Comparison of ENCODE assay signal across 11 cellular contexts in genomic region chr22:44648085-44648820, GRCh38. TPM values are rescaled to one million over a fixed set of nuclear protein-coding genes. Genes with fewer than 3 reads are reported as not detected.
DNase-seq lines count a peak whose midpoint lies in the region; ATAC-seq and TF ChIP-seq lines count a peak whose summit lies in the region.
"Had no signal": no experiment of that assay in that cellular context is flagged by ENCODE, and none has a peak within 500 bp of the region (broad histone marks: within the 10 kb centered on the region; RNA-seq: fewer than 3 reads in every experiment).

No MANE protein-coding gene starts in this region.

- no peak overlapping the region for H3K27ac ChIP-seq in aorta (ENCODE audit: low read depth in 1 of 2, low read length in 2 of 2)

- TF ChIP-seq CTCF in fibroblast of villous mesenchyme (IDR thresholded peaks at IDR 0.05; ENCODE audit: insufficient read depth, low read depth, low read length), result no peak

- H3K9me3 ChIP-seq in mucosa of stomach (ENCODE audit: control insufficient read depth, low read length) (no peaks in the 10 kb centered on the region), aorta (ENCODE audit: control insufficient read depth, low read length) (no peaks in the 10 kb centered on the region)

- no peaks in the 10 kb centered on the region for H3K36me3 Mint-ChIP-seq in stimulated activated naive B cell treated with anti-CD40 and anti-IgM and Interleukin-4, amounts not matched to agents 10 μg/mL and 1 μg/mL and 100 μg/mL, for 72 hours

- H3K4me1 ChIP-seq in mucosa of stomach (ENCODE audit: control insufficient read depth, insufficient read depth, low read length) (peaks cover 5% of the 10 kb centered on the region), aorta (ENCODE audit: control insufficient read depth in 1 of 2, insufficient read depth in 2 of 2, low read length in 2 of 2) (no peaks in the 10 kb centered on the region)

- no peak overlapping the region for H3K4me3 Mint-ChIP-seq in stimulated activated naive B cell treated with anti-CD40 and anti-IgM and Interleukin-4, amounts not matched to agents 10 μg/mL and 1 μg/mL and 100 μg/mL, for 72 hours

- peak; percentile 8 for DNase-seq in activated CD8-positive, alpha-beta memory T cell treated with anti-CD3 and anti-CD28 coated beads, Interleukin-2, amount 50 U/mL, for 4 hours
- no peak for DNase-seq in activated CD8-positive, alpha-beta memory T cell treated with anti-CD3 and anti-CD28 coated beads for 24 hours
- DNase-seq in fibroblast of villous mesenchyme (ENCODE audit: low read depth) (peak; percentile 40), aorta (peak in 1 of 2 donors; percentile 74)
- DNase-seq in stimulated activated naive B cell treated with anti-CD40 and anti-IgM and Interleukin-4, amounts not matched to agents 10 μg/mL and 1 μg/mL and 100 μg/mL, for 72 hours, result no peak
- DNase-seq: kidney glomerular epithelial cell, NCI-H1417, retina had no signal

- H3K27ac Mint-ChIP-seq in stimulated activated naive B cell treated with anti-CD40 and anti-IgM and Interleukin-4, amounts not matched to agents 10 μg/mL and 1 μg/mL and 100 μg/mL, for 72 hours, result no peak overlapping the region

- no peaks in the 10 kb centered on the region for H3K4me1 Mint-ChIP-seq in stimulated activated naive B cell treated with anti-CD40 and anti-IgM and Interleukin-4, amounts not matched to agents 10 μg/mL and 1 μg/mL and 100 μg/mL, for 72 hours

- intact Hi-C loops in aorta (cut with DNase I), result no loop called here

- ATAC-seq in aorta (ENCODE audit: low FRiP score), result peak; percentile 33
- no peak for ATAC-seq in stimulated activated naive B cell treated with anti-CD40 and anti-IgM and Interleukin-4, amounts not matched to agents 10 μg/mL and 1 μg/mL and 100 μg/mL, for 72 hours (replicated peaks)
- ATAC-seq in GM18907 (IDR thresholded peaks at IDR 0.05; ENCODE audit: unreplicated experiment), result no peak
- ATAC-seq in GM21447 (IDR thresholded peaks at IDR 0.05; ENCODE audit: unreplicated experiment), result no peak

- peak overlapping the region; percentile 24 for H3K9ac ChIP-seq in mucosa of stomach (ENCODE audit: low read length)

- H3K4me3 ChIP-seq in fibroblast of villous mesenchyme (ENCODE audit: low read depth, low read length) (no peak overlapping the region), mucosa of stomach (ENCODE audit: low read length) (no peak overlapping the region), aorta (ENCODE audit: low read length in 2 of 2) (no peak overlapping the region)

- no peaks in the 10 kb centered on the region for H3K9me3 Mint-ChIP-seq in stimulated activated naive B cell treated with anti-CD40 and anti-IgM and Interleukin-4, amounts not matched to agents 10 μg/mL and 1 μg/mL and 100 μg/mL, for 72 hours

- 72 to 80% methylated on average over 11 to 12 of the region's 12 CpGs for WGBS in aorta, 2 donors

- H3K27me3 ChIP-seq in mucosa of stomach (ENCODE audit: control insufficient read depth, insufficient read depth, low read length) (no peaks in the 10 kb centered on the region), aorta (ENCODE audit: control insufficient read depth in 1 of 2, insufficient read depth in 2 of 2, low read length in 1 of 2) (no peaks in the 10 kb centered on the region)

- H3K27me3 Mint-ChIP-seq in stimulated activated naive B cell treated with anti-CD40 and anti-IgM and Interleukin-4, amounts not matched to agents 10 μg/mL and 1 μg/mL and 100 μg/mL, for 72 hours, result peaks cover 13 to 20% of the 10 kb centered on the region in 2 donors

- H3K36me3 ChIP-seq in mucosa of stomach (ENCODE audit: control insufficient read depth, insufficient read depth, low read length), result no peaks in the 10 kb centered on the region
- no peaks in the 10 kb centered on the region for H3K36me3 ChIP-seq in aorta (ENCODE audit: control insufficient read depth in 1 of 2, insufficient read depth in 2 of 2, low read length in 1 of 2)

RNA-seq across cellular contexts. Expression of gene PRR5, which starts 53.8 kb away (rescaled TPM):
- 12.9 and 16.4 TPM in 2 replicates for total RNA-seq in fibroblast of villous mesenchyme
- 10 to 100 TPM in 1 of 2 donors, 1 to 10 TPM in 1; 9.9 to 15.3 TPM for total RNA-seq in aorta
- polyA plus RNA-seq in aorta, result 1 to 10 TPM; 1.3 to 9.9 TPM

Comparison
In these comparisons a context has a peak if more than half of its experiments do, and no peak if none do; other contexts are left out.
1. DNase-seq: peak in activated CD8-positive, alpha-beta memory T cell treated with anti-CD3 and anti-CD28 coated beads, Interleukin-2, amount 50 U/mL, for 4 hours (single experiment) and fibroblast of villous mesenchyme (single experiment); none in activated CD8-positive, alpha-beta memory T cell treated with anti-CD3 and anti-CD28 coated beads for 24 hours (single experiment) and stimulated activated naive B cell treated with anti-CD40 and anti-IgM and Interleukin-4, amounts not matched to agents 10 μg/mL and 1 μg/mL and 100 μg/mL, for 72 hours (single experiment).